In genomic region chr4:184528713-184529112, GRCh38 we compare ENCODE assay signal across 24 cellular contexts. TPM values are rescaled to one million over a fixed set of nuclear protein-coding genes. Genes with fewer than 3 reads are reported as not detected.
DNase-seq lines count a peak whose midpoint lies in the region; ATAC-seq, FAIRE-seq and TF ChIP-seq lines count a peak whose summit lies in the region.
"Had no signal": no experiment of that assay in that cellular context is flagged by ENCODE, and none has a peak within 500 bp of the region (broad histone marks: within the 10 kb centered on the region; RNA-seq: fewer than 3 reads in every experiment).

No MANE protein-coding gene starts in this region.

- H3K9me3 ChIP-seq in BLaER1 treated with 17β-estradiol and CSF1 and Interleukin-3, amounts not matched to agents 10 nM and 100 nM (replicated peaks in 1 of 11) = peaks cover 27 to 45% (median 41%) of the 10 kb centered on the region in 11 experiments
- H3K9me3 ChIP-seq: Peyer's patch had no signal

- POLR2A ChIA-PET in activated B cell treated with CpG ODN at 0.5 μM for 24 hours (lab: Charles Lee) = interaction anchor here (1.2 to 1.3 kb wide), 2 partner anchors 9 to 54 kb away, joined by 3 to 7 read pairs; partner anchors contain the start of gene IRF2

- no peak overlapping the region for H3K9ac ChIP-seq in BLaER1 treated with 17β-estradiol and CSF1 and Interleukin-3, amounts not matched to agents 10 nM and 100 nM
- H3K9ac ChIP-seq: GM23248 had no signal

- peaks cover 1% of the 10 kb centered on the region for H3K36me3 Mint-ChIP-seq in activated B cell treated with CpG ODN at 0.5 μM for 24 hours (ENCODE audit: low read depth)
- no peaks in the 10 kb centered on the region for H3K36me3 Mint-ChIP-seq in naive B cell
- no peaks in the 10 kb centered on the region for H3K36me3 Mint-ChIP-seq in endothelial cell (ENCODE audit: low read depth, unreplicated experiment)

- H4K20me1 ChIP-seq in BLaER1 treated with 17β-estradiol and CSF1 and Interleukin-3, amounts not matched to agents 10 nM and 100 nM = no peaks in the 10 kb centered on the region

- TF ChIP-seq POLR2A in GM12891 (IDR thresholded peaks at IDR 0.05; ENCODE audit: low read depth, low read length) = no peak

- DNase-seq in GM12891 (ENCODE audit: insufficient read length, low spot score) (no peak), activated B cell treated with CpG ODN at 0.5 μM for 24 hours (no peak), naive B cell (no peak), SW 1271 (lab: John Stamatoyannopoulos, UW) (no peak), 8988T (no peak), endothelial cell (ENCODE audit: low spot score) (no peak)
- DNase-seq: COR-L47, DMS 273 treated with DMSO at 0.1 percent for 48 hours, DND-41, GM23248, Karpas-422, MM.1S, NCI-H1092 treated with DMSO at 0.1 percent for 48 hours, NCI-H146, NCI-H2029 treated with DMSO at 0.1 percent for 48 hours, NCI-H2171, NCI-H526, Peyer's patch, Right ventricle myocardium superior had no signal

- no peaks in the 10 kb centered on the region for H3K27me3 ChIP-seq in BLaER1 treated with 17β-estradiol and CSF1 and Interleukin-3, amounts not matched to agents 10 nM and 100 nM
- H3K27me3 ChIP-seq: Peyer's patch had no signal

- H3K4me1 ChIP-seq in BLaER1 treated with 17β-estradiol and CSF1 and Interleukin-3, amounts not matched to agents 10 nM and 100 nM = peaks cover 13 to 38% (median 30%) of the 10 kb centered on the region in 10 experiments
- H3K4me1 ChIP-seq: HAP-1, Peyer's patch had no signal

- H3K4me1 Mint-ChIP-seq in activated B cell treated with CpG ODN at 0.5 μM for 24 hours (peaks cover 80% of the 10 kb centered on the region), naive B cell (peaks cover 64 to 90% (median 89%) of the 10 kb centered on the region in 3 donors), endothelial cell (ENCODE audit: unreplicated experiment) (peaks cover 4% of the 10 kb centered on the region)

- no peak overlapping the region for H3K4me3 ChIP-seq in BLaER1 treated with 17β-estradiol and CSF1 and Interleukin-3, amounts not matched to agents 10 nM and 100 nM
- H3K4me3 ChIP-seq: GM23248, HAP-1, Peyer's patch had no signal

- peak overlapping the region in 8 of 11 experiments; percentile 4 to 49 (median 22); a peak in 12 of 22 replicates for H3K4me2 ChIP-seq in BLaER1 treated with 17β-estradiol and CSF1 and Interleukin-3, amounts not matched to agents 10 nM and 100 nM

- H3K27ac ChIP-seq in BLaER1 treated with 17β-estradiol and CSF1 and Interleukin-3, amounts not matched to agents 10 nM and 100 nM = no peak overlapping the region
- H3K27ac ChIP-seq: GM23248, HL-60, Peyer's patch had no signal

- CTCF ChIA-PET in activated B cell treated with CpG ODN at 0.5 μM for 24 hours (lab: Charles Lee) = interaction anchor here (1.5 kb wide), 1 partner anchor 22 kb away, joined by 4 read pairs; no protein-coding TSS in a partner anchor

- no peaks in the 10 kb centered on the region for H3K27me3 Mint-ChIP-seq in activated B cell treated with CpG ODN at 0.5 μM for 24 hours
- no peaks in the 10 kb centered on the region for H3K27me3 Mint-ChIP-seq in naive B cell
- no peaks in the 10 kb centered on the region for H3K27me3 Mint-ChIP-seq in endothelial cell (ENCODE audit: unreplicated experiment)
- H3K27me3 Mint-ChIP-seq: IgD-negative memory B cell had no signal

- H3K4me3 Mint-ChIP-seq in activated B cell treated with CpG ODN at 0.5 μM for 24 hours (no peak overlapping the region), naive B cell (peak overlapping the region in 6 of 8 donors; percentile 17 to 68 (median 54)), endothelial cell (ENCODE audit: unreplicated experiment) (no peak overlapping the region)

- intact Hi-C loops in activated B cell treated with CpG ODN at 0.5 μM for 24 hours (cut with micrococcal nuclease) = no loop called here

- H3K36me3 ChIP-seq in BLaER1 treated with 17β-estradiol and CSF1 and Interleukin-3, amounts not matched to agents 10 nM and 100 nM = peaks cover 0 to 5% (median 0%) of the 10 kb centered on the region in 11 experiments; a peak in 1 of 22 replicates
- H3K36me3 ChIP-seq: HAP-1, Peyer's patch had no signal

- ATAC-seq in activated B cell treated with CpG ODN at 0.5 μM for 24 hours (ENCODE audit: low read depth) = no peak
- ATAC-seq in naive B cell (ENCODE audit: low read depth in 2 of 2) = no peak

- TF ChIP-seq CTCF in activated B cell treated with CpG ODN at 0.5 μM for 24 hours (IDR thresholded peaks at IDR 0.05) (no peak), endothelial cell (IDR thresholded peaks at IDR 0.05; ENCODE audit: unreplicated experiment) (no peak)

- peak overlapping the region; percentile 35 for H3K27ac Mint-ChIP-seq in activated B cell treated with CpG ODN at 0.5 μM for 24 hours
- peak overlapping the region in 5 of 6 donors; percentile 24 to 90 (median 71) for H3K27ac Mint-ChIP-seq in naive B cell
- H3K27ac Mint-ChIP-seq in endothelial cell (ENCODE audit: unreplicated experiment) = no peak overlapping the region
- H3K27ac Mint-ChIP-seq: IgD-negative memory B cell had no signal

- H3K9me3 Mint-ChIP-seq in activated B cell treated with CpG ODN at 0.5 μM for 24 hours (peaks cover 9% of the 10 kb centered on the region), naive B cell (peaks cover 0 to 16% (median 5%) of the 10 kb centered on the region in 7 donors), endothelial cell (ENCODE audit: unreplicated experiment) (no peaks in the 10 kb centered on the region)

- peak; percentile 20 for FAIRE-seq in GM12891 (lab: Jason Lieb, UNC)
- FAIRE-seq: G401.6 had no signal

TF ChIP-seq in GM12891, 5 proteins besides CTCF, POLR2A, EP300 and RAD21:
- TF ChIP-seq SPI1 (IDR thresholded peaks at IDR 0.05; ENCODE audit: low read depth, low read length) (no peak), TAF1 (IDR thresholded peaks at IDR 0.05; ENCODE audit: low read depth, low read length) (no peak), POU2F2 (IDR thresholded peaks at IDR 0.05; ENCODE audit: low read depth, low read length) (no peak), POLR2AphosphoS5 (IDR thresholded peaks at IDR 0.05; ENCODE audit: low read depth, low read length) (no peak), PAX5 (IDR thresholded peaks at IDR 0.05; ENCODE audit: insufficient read depth, low read length, severe bottlenecking) (no peak)

RNA-seq across cellular contexts. Expression of gene IRF2, which starts 54.4 kb away (rescaled TPM):
- polyA plus RNA-seq in GM12891 (2012; ENCODE audit: low read depth, missing spikeins) = 53.8 TPM
- total RNA-seq in activated B cell treated with CpG ODN at 0.5 μM for 24 hours (65.5 and 66.2 TPM in 2 replicates), endothelial cell (ENCODE audit: unreplicated experiment) (27.6 TPM)
- 100 to 1,000 TPM; 119 to 174 (median 151) TPM for polyA plus RNA-seq in naive B cell (ENCODE audit: low read depth in 6 of 6)

Comparison
In these comparisons a context has a peak if more than half of its experiments do, and no peak if none do; other contexts are left out.
1. H3K4me3 Mint-ChIP-seq: peak in naive B cell (6 of 8); none in activated B cell treated with CpG ODN at 0.5 μM for 24 hours (single experiment) and endothelial cell (single experiment).